In genomic region chr2:165571477-165571876, GRCh38 we compare ENCODE assay signal across 26 cellular contexts.
"Had no signal": no experiment of that assay in that cellular context is flagged by ENCODE, and none has a peak within 500 bp of the region (broad histone marks: within the 10 kb centered on the region; RNA-seq: fewer than 3 reads in every experiment).

No MANE protein-coding gene starts in this region.

- H3K4me3 ChIP-seq: esophagus muscularis mucosa, left lung, lower lobe of right lung, ovary, prostate gland, skin epidermis, testis, transverse colon had no signal

- DNase-seq: activated CD4-positive, alpha-beta T cell treated with anti-CD3 and anti-CD28 coated beads for 4 hours; activated CD4-positive, alpha-beta T cell treated with anti-CD3 and anti-CD28 coated beads, Interleukin-2, amount 50 U/mL, for 4 hours; activated effector memory CD4-positive, alpha-beta T cell treated with anti-CD3 and anti-CD28 coated beads, Interleukin-2, amount 50 U/mL, for 16 hours; activated naive CD4-positive, alpha-beta T cell treated with anti-CD3 and anti-CD28 coated beads for 36 hours; amniotic stem cell; foreskin keratinocyte; heart right ventricle; left lung; lower lobe of right lung; mesenchymal stem cell; naive thymus-derived CD8-positive, alpha-beta T cell; stimulated activated CD4-positive, alpha-beta T cell treated with anti-CD3 and anti-CD28 coated beads, Interleukin-1b, Interleukin-23, amount 100 ng/mL, for 48 hours; stimulated activated naive CD4-positive, alpha-beta T cell; T-helper 1 cell; testis; transverse colon had no signal

- H3K9me3 ChIP-seq: esophagus muscularis mucosa, heart right ventricle, left lung, lower lobe of right lung, neutrophil, ovary, prostate gland, testis, transverse colon had no signal

- H3K36me3 Mint-ChIP-seq: naive thymus-derived CD8-positive, alpha-beta T cell had no signal

- H3K4me1 Mint-ChIP-seq: naive thymus-derived CD8-positive, alpha-beta T cell had no signal

- H3K27ac Mint-ChIP-seq: activated naive CD4-positive, alpha-beta T cell treated with anti-CD3 and anti-CD28 coated beads for 36 hours; activated T-helper 1 cell treated with anti-CD3 and anti-CD28 coated beads, Interleukin-12 subunit alpha, Interleukin-12 subunit beta, Interleukin-2, Interleukin-4 antibody, amounts not matched to agents 30 ng/mL and 10 ng/mL and 1 ng/mL, durations not matched to agents 14 hours and 24 hours and 36 hours; dendritic cell treated with granulocyte-macrophage colony-stimulating factor and Interleukin-4, amounts not matched to agents 40 ng/mL and 50 ng/mL, for 4 days; naive thymus-derived CD8-positive, alpha-beta T cell had no signal

- H3K36me3 ChIP-seq: esophagus muscularis mucosa, heart right ventricle, left lung, lower lobe of right lung, neutrophil, ovary, prostate gland, transverse colon had no signal

- H3K27ac ChIP-seq: esophagus muscularis mucosa, foreskin keratinocyte, left lung, lower lobe of right lung, neutrophil, prostate gland, skin epidermis, testis, transverse colon, VCaP had no signal

- H3K4me1 ChIP-seq: foreskin keratinocyte, left lung, lower lobe of right lung, prostate gland, testis, transverse colon had no signal

- ATAC-seq: foreskin keratinocyte; left lung; lower lobe of right lung; naive thymus-derived CD8-positive, alpha-beta T cell; sciatic nerve had no signal

- FAIRE-seq: astrocyte had no signal

- H3K4me3 Mint-ChIP-seq: activated naive CD4-positive, alpha-beta T cell treated with anti-CD3 and anti-CD28 coated beads for 36 hours; activated T-helper 1 cell treated with anti-CD3 and anti-CD28 coated beads, Interleukin-12 subunit alpha, Interleukin-12 subunit beta, Interleukin-2, Interleukin-4 antibody, amounts not matched to agents 30 ng/mL and 10 ng/mL and 1 ng/mL, durations not matched to agents 14 hours and 24 hours and 36 hours; dendritic cell treated with granulocyte-macrophage colony-stimulating factor and Interleukin-4, amounts not matched to agents 40 ng/mL and 50 ng/mL, for 4 days; naive thymus-derived CD8-positive, alpha-beta T cell had no signal

- H3K27me3 ChIP-seq: esophagus muscularis mucosa, foreskin keratinocyte, heart right ventricle, left lung, ovary, testis, transverse colon had no signal

- H3K27me3 Mint-ChIP-seq: dendritic cell treated with granulocyte-macrophage colony-stimulating factor and Interleukin-4, amounts not matched to agents 40 ng/mL and 50 ng/mL, for 4 days had no signal

- H3K9me3 Mint-ChIP-seq: activated naive CD4-positive, alpha-beta T cell treated with anti-CD3 and anti-CD28 coated beads for 36 hours; activated T-helper 1 cell treated with anti-CD3 and anti-CD28 coated beads, Interleukin-12 subunit alpha, Interleukin-12 subunit beta, Interleukin-2, Interleukin-4 antibody, amounts not matched to agents 30 ng/mL and 10 ng/mL and 1 ng/mL, durations not matched to agents 14 hours and 24 hours and 36 hours; dendritic cell treated with granulocyte-macrophage colony-stimulating factor and Interleukin-4, amounts not matched to agents 40 ng/mL and 50 ng/mL, for 4 days; naive thymus-derived CD8-positive, alpha-beta T cell had no signal
